Comparison of ENCODE assay signal across 11 cellular contexts in the genomic region with DNA sequence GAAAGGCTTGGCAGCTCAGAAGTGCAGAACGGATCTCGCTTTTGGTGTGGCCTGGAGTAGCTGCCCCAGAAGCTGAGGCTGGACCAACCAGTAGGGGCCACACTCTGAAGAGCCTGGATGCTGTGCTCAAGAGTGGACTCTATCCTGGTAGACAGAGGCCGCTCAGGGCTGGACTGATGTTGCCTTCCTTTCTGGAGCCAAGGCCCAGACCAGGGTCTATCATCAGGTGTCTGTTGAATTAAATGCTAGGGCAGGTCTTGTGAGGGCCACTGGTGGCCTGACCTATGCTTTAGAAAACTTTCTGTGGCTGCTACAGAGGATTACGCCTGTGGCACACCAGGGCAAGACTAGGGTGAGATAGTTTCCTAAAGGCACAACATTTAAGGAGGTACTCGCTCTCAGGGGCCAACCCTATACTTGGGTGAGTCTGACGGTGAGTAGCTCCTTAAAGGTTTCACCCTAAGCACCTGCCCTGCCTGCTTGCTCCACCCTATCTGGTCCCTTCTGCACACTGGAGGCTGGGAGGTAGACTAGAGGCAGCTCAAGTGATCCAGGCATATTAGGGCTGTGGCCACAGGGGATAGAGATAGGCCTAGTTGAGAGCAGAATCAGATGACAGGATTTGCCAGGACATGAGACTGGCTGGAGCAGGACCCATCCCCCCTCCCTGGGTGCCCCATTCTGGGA. TPM values are rescaled to one million over a fixed set of nuclear protein-coding genes. Genes with fewer than 3 reads are reported as not detected.
A peak's percentile ranks its signal among the peaks of the same experiment; 100 is the strongest.
DNase-seq lines count a peak whose midpoint lies in the region; ATAC-seq and TF ChIP-seq lines count a peak whose summit lies in the region.
"Had no signal": no experiment of that assay in that cellular context is flagged by ENCODE, and none has a peak within 500 bp of the region (broad histone marks: within the 10 kb centered on the region; RNA-seq: fewer than 3 reads in every experiment).

No MANE protein-coding gene starts in this region.

- H3K4me3 ChIP-seq in DND-41 (ENCODE audit: low read depth in 1 of 2, low read length in 2 of 2), result no peak overlapping the region
- H3K4me3 ChIP-seq in Panc1 (ENCODE audit: low read depth in 2 of 2, low read length in 2 of 2), result no peak overlapping the region
- no peak overlapping the region for H3K4me3 ChIP-seq in endodermal cell (ENCODE audit: low read length)
- no peak overlapping the region for H3K4me3 ChIP-seq in gastrocnemius medialis
- no peak overlapping the region for H3K4me3 ChIP-seq in thyroid gland (replicated peaks in 1 of 3)

- TF ChIP-seq POLR2A in gastrocnemius medialis (IDR thresholded peaks at IDR 0.05) (no peak), thyroid gland (IDR thresholded peaks at IDR 0.05) (no peak)

- no TSS peak for BruUV-seq in Panc1 (replicated peaks; lab: Mats Ljungman, UMichigan)

- intact Hi-C loops in Panc1 (cut with micrococcal nuclease; ENCODE audit: unreplicated experiment) (loop anchor here (2.0 kb wide), 1 partner anchor 82 kb away; no protein-coding TSS in a partner anchor), gastrocnemius medialis (cut with DNase I; ENCODE audit: low total_unique reads) (loop anchor here (2.0 kb wide), 1 partner anchor 228 kb away; no protein-coding TSS in a partner anchor), thyroid gland (cut with DNase I) (loop anchor here (5.0 to 10.0 kb wide), 2 partner anchors 228 to 266 kb away; no protein-coding TSS in a partner anchor)

- no peaks in the 10 kb centered on the region for H3K27me3 Mint-ChIP-seq in endodermal cell (ENCODE audit: insufficient read depth)

- DNase-seq in DND-41, result no peak
- DNase-seq in Panc1 (ENCODE audit: low read depth, low spot score), result no peak
- DNase-seq in endodermal cell, result peak; percentile 48
- DNase-seq in gastrocnemius medialis, result no peak
- DNase-seq in GF-D8 (lab: John Stamatoyannopoulos, UW), result no peak
- no peak for DNase-seq in thyroid gland
- DNase-seq in NCI-H1436 (lab: John Stamatoyannopoulos, UW), result no peak
- DNase-seq: NCI-H2227 treated with DMSO at 0.1 percent for 48 hours had no signal

- H4K20me1 ChIP-seq in DND-41 (ENCODE audit: insufficient read depth, low read length), result no peaks in the 10 kb centered on the region

- H3K9ac ChIP-seq in DND-41 (ENCODE audit: low read depth, low read length) (0 out of 2 replicates have a peak overlapping the region, but pooled peaks have one; percentile 10), endodermal cell (ENCODE audit: extremely low read depth, low read length, poor library complexity, severe bottlenecking) (no peak overlapping the region)

- H3K4me1 ChIP-seq in DND-41 (ENCODE audit: insufficient read depth, low read length) (peaks cover 18% of the 10 kb centered on the region), Panc1 (ENCODE audit: control insufficient read depth, insufficient read depth, low read length) (peaks cover 19% of the 10 kb centered on the region), endodermal cell (ENCODE audit: control insufficient read depth, insufficient read depth, low read length) (no peaks in the 10 kb centered on the region), gastrocnemius medialis (peaks cover 24% of the 10 kb centered on the region in 2 donors), thyroid gland (peaks cover 2 to 24% of the 10 kb centered on the region in 2 donors)

- 90 to 95% methylated on average over 2 to 6 of the region's 6 CpGs for WGBS in endodermal cell (ENCODE audit: insufficient coverage in 1 of 2, insufficient read length in 1 of 2), 2 experiments
- WGBS in thyroid gland, 2 donors, result 91 to 96% methylated on average over 6 of the region's 6 CpGs

- POLR2A ChIA-PET in Panc1 (lab: Charles Lee), result interaction anchor here (0.7 kb wide), 1 partner anchor 10 kb away, joined by 7 read pairs; no protein-coding TSS in a partner anchor

- H3K27ac Mint-ChIP-seq in endodermal cell, result no peak overlapping the region

- peaks cover 8% of the 10 kb centered on the region for H3K4me1 Mint-ChIP-seq in endodermal cell

- no peak overlapping the region for H2AFZ ChIP-seq in DND-41 (ENCODE audit: low read depth, low read length)

- TF ChIP-seq CTCF in DND-41 (IDR thresholded peaks at IDR 0.05; ENCODE audit: borderline replicate concordance, extremely low read depth, low read length, poor library complexity, severe bottlenecking), result no peak
- no peak for TF ChIP-seq CTCF in Panc1 (IDR thresholded peaks at IDR 0.05)
- no peak for TF ChIP-seq CTCF in endodermal cell (conservative IDR thresholded peaks at IDR 0.05)
- TF ChIP-seq CTCF in gastrocnemius medialis (IDR thresholded peaks at IDR 0.05 in 4 of 5, conservative IDR thresholded peaks at IDR 0.05 in 1 of 5), result no peak
- no peak for TF ChIP-seq CTCF in thyroid gland (IDR thresholded peaks at IDR 0.05)

- H3K27ac ChIP-seq in DND-41 (ENCODE audit: low read length), result peak overlapping the region; percentile 63
- H3K27ac ChIP-seq in Panc1 (ENCODE audit: low read length), result peak overlapping the region; percentile 58; the same call in 1 of the 2 replicates
- no peak overlapping the region for H3K27ac ChIP-seq in endodermal cell (ENCODE audit: low read depth, low read length)
- H3K27ac ChIP-seq in gastrocnemius medialis, result peak overlapping the region; percentile 36 to 54 (median 42)
- peak overlapping the region in 1 of 3 donors; percentile 41 for H3K27ac ChIP-seq in thyroid gland

- H3K27me3 ChIP-seq in DND-41 (ENCODE audit: insufficient read depth, low read length, poor library complexity) (no peaks in the 10 kb centered on the region), Panc1 (ENCODE audit: control insufficient read depth, insufficient read depth, low read length) (no peaks in the 10 kb centered on the region), endodermal cell (ENCODE audit: control insufficient read depth, insufficient read depth, low read length, poor library complexity, severe bottlenecking) (no peaks in the 10 kb centered on the region), gastrocnemius medialis (no peaks in the 10 kb centered on the region), thyroid gland (no peaks in the 10 kb centered on the region)

- no peaks in the 10 kb centered on the region for H3K36me3 Mint-ChIP-seq in endodermal cell (ENCODE audit: low read depth)

- no peaks in the 10 kb centered on the region for H3K9me3 Mint-ChIP-seq in endodermal cell

- H3K9me3 ChIP-seq in DND-41 (ENCODE audit: insufficient read depth, low read length, severe bottlenecking) (no peaks in the 10 kb centered on the region), Panc1 (ENCODE audit: control insufficient read depth, insufficient read depth, low read depth, low read length) (no peaks in the 10 kb centered on the region), endodermal cell (ENCODE audit: control insufficient read depth, low read length) (no peaks in the 10 kb centered on the region), gastrocnemius medialis (no peaks in the 10 kb centered on the region), thyroid gland (no peaks in the 10 kb centered on the region)

- ATAC-seq in DND-41 (ENCODE audit: insufficient read depth, low read depth) (no peak), Panc1 (no peak), gastrocnemius medialis (no peak), GM19395 (IDR thresholded peaks at IDR 0.05; ENCODE audit: unreplicated experiment) (no peak)

- H3K79me2 ChIP-seq in DND-41 (ENCODE audit: insufficient read depth, low read length), result peaks cover 1% of the 10 kb centered on the region

- CTCF ChIA-PET in Panc1 (lab: Charles Lee), result interaction anchor here (0.6 to 3.3 kb wide), 5 partner anchors 36 to 367 kb away, joined by 3 to 20 read pairs (median 5); a partner anchor contains a TSS

- H3K4me2 ChIP-seq in DND-41 (ENCODE audit: insufficient read depth, low read length), result no peak overlapping the region

- in situ Hi-C loops in Panc1 (cut with HindIII; ENCODE audit: low pct_unique_long_range_greater_than_20kb, low sequenced_read_pairs) (no loop called here), gastrocnemius medialis (cut with MboI; ENCODE audit: low sequenced_read_pairs in 4 of 4) (loop anchor here (5.0 to 25.0 kb wide), 5 partner anchors 113 to 238 kb away; a partner anchor contains a TSS)

- no peak overlapping the region for H3K4me3 Mint-ChIP-seq in endodermal cell

- H3K36me3 ChIP-seq in DND-41 (ENCODE audit: insufficient read depth, low read length), result no peaks in the 10 kb centered on the region
- H3K36me3 ChIP-seq in Panc1 (ENCODE audit: control insufficient read depth, insufficient read depth, low read length), result peaks cover 2% of the 10 kb centered on the region; the same call in 1 of the 2 replicates
- no peaks in the 10 kb centered on the region for H3K36me3 ChIP-seq in endodermal cell (ENCODE audit: control insufficient read depth, insufficient read depth, low read length)
- H3K36me3 ChIP-seq in gastrocnemius medialis, result no peaks in the 10 kb centered on the region
- H3K36me3 ChIP-seq in thyroid gland, result no peaks in the 10 kb centered on the region

RNA-seq across cellular contexts. Expression of a gene that starts 9.8 kb away (rescaled TPM):
- total RNA-seq in Panc1 (2021; ENCODE audit: unreplicated experiment) (48.9 TPM), endodermal cell (1 to 10 TPM; 5.6 to 7.3 TPM), gastrocnemius medialis (10 to 100 TPM in 1 of 4 donors, 1 to 10 TPM in 3; 5.5 to 20.6 (median 8.4) TPM), thyroid gland (10 to 100 TPM; 24.6 to 49.7 (median 32.1) TPM)
- 46.4 TPM for polyA plus RNA-seq in Panc1 (2012; ENCODE audit: insufficient read length)
- polyA plus RNA-seq in endodermal cell (2013, experiment 1 of 2), result 2.2 TPM
- 4.5 TPM for polyA plus RNA-seq in endodermal cell (2013, experiment 2 of 2)

RNA-seq across cellular contexts. Expression of a gene that starts 42.9 kb away (rescaled TPM):
- total RNA-seq in Panc1 (2021; ENCODE audit: unreplicated experiment), result not detected
- polyA plus RNA-seq in Panc1 (2012; ENCODE audit: insufficient read length), result not detected
- not detected for total RNA-seq in endodermal cell
- not detected for polyA plus RNA-seq in endodermal cell (2013, experiment 1 of 2)
- not detected for polyA plus RNA-seq in endodermal cell (2013, experiment 2 of 2)
- total RNA-seq in gastrocnemius medialis, result not detected
- not detected for total RNA-seq in thyroid gland
- total RNA-seq: G401, omental fat pad had no signal

RNA-seq across cellular contexts. Expression of a gene that starts 56.4 kb away (rescaled TPM):
- total RNA-seq in Panc1 (2021; ENCODE audit: unreplicated experiment) (77.6 TPM), endodermal cell (10 to 100 TPM; 49.7 to 50.7 TPM), gastrocnemius medialis (10 to 100 TPM; 18.9 to 29.1 (median 22.0) TPM), thyroid gland (10 to 100 TPM; 34.1 to 40.1 (median 37.5) TPM)
- 55.3 TPM for polyA plus RNA-seq in Panc1 (2012; ENCODE audit: insufficient read length)
- polyA plus RNA-seq in endodermal cell (2013, experiment 1 of 2), result 25.1 TPM
- polyA plus RNA-seq in endodermal cell (2013, experiment 2 of 2), result 29.1 TPM
